7 cellular contexts compared by ENCODE assay signal in genomic region chr2:63544017-63544627, GRCh38. TPM values are rescaled to one million over a fixed set of nuclear protein-coding genes. Genes with fewer than 3 reads are reported as not detected.
DNase-seq lines count a peak whose midpoint lies in the region; ATAC-seq, FAIRE-seq and TF ChIP-seq lines count a peak whose summit lies in the region.

No MANE protein-coding gene starts in this region.

- in situ Hi-C loops in GM12878 (cut with MboI): loop anchor here (10.0 kb wide), 1 partner anchor 759 kb away; no protein-coding TSS in a partner anchor

- TF ChIP-seq RAD21 in GM12878 (IDR thresholded peaks at IDR 0.05; ENCODE audit: insufficient read depth, low read depth, low read length): peak; percentile 53; the same call in 1 of the 2 replicates

- H3K79me2 ChIP-seq in GM12878 (ENCODE audit: control insufficient read depth, insufficient read depth, low read length): no peaks in the 10 kb centered on the region

- H3K36me3 ChIP-seq in GM12878 (ENCODE audit: control insufficient read depth in 2 of 2, insufficient read depth in 2 of 2, low read length in 1 of 2) (no peaks in the 10 kb centered on the region), mucosa of descending colon (ENCODE audit: low read depth) (no peaks in the 10 kb centered on the region)

- TF ChIP-seq POLR2A in GM12878 (IDR thresholded peaks at IDR 0.05; ENCODE audit: low read depth, low read length): no peak

- H3K9me3 ChIP-seq in GM12878 (replicated peaks; ENCODE audit: control insufficient read depth, insufficient read depth, low read length) (no peaks in the 10 kb centered on the region; the same call in 2 of the 3 replicates), mucosa of descending colon (no peaks in the 10 kb centered on the region)

- intact Hi-C loops in GM12878 (cut with micrococcal nuclease; ENCODE audit: unreplicated experiment): no loop called here
- intact Hi-C loops in mucosa of descending colon (cut with DNase I, micrococcal nuclease): no loop called here
- intact Hi-C loops in activated CD4-positive, alpha-beta T cell treated with anti-CD3 and anti-CD28 coated beads, Interleukin-2, amount 10 ng/mL, durations not matched to agents 24 days and 14 days (cut with micrococcal nuclease): loop anchor here (5.0 kb wide), 1 partner anchor 757 kb away; no protein-coding TSS in a partner anchor

- H3K27me3 Mint-ChIP-seq in naive B cell: no peaks in the 10 kb centered on the region
- H3K27me3 Mint-ChIP-seq in activated CD4-positive, alpha-beta T cell treated with anti-CD3 and anti-CD28 coated beads, Interleukin-2, amount 10 ng/mL, durations not matched to agents 24 days and 14 days: no peaks in the 10 kb centered on the region

- SMC1A ChIA-PET in GM12878 (lab: Charles Lee; ENCODE audit: uncharacterized antibody, unreplicated experiment): interaction anchor here (0.9 kb wide), 1 partner anchor 1087 kb away, joined by 5 read pairs; no protein-coding TSS in a partner anchor

- no peaks in the 10 kb centered on the region for H3K27me3 ChIP-seq in GM12878 (replicated peaks in 1 of 2; ENCODE audit: control insufficient read depth in 2 of 2, insufficient read depth in 2 of 2, low read length in 1 of 2)

- no peak overlapping the region for H3K27ac ChIP-seq in GM12878 (ENCODE audit: control insufficient read depth, insufficient read depth)

- DNase-seq in EL (peak; percentile 5), GM12878 (ENCODE audit: low read depth, low spot score) (no peak), naive B cell (peak; percentile 2), mucosa of descending colon (no peak)
- no peak for DNase-seq in activated CD4-positive, alpha-beta T cell treated with anti-CD3 and anti-CD28 coated beads, Interleukin-2, amount 10 ng/mL, durations not matched to agents 24 days and 14 days

- peaks cover 8 to 10% (median 9%) of the 10 kb centered on the region in 3 donors for H3K4me1 Mint-ChIP-seq in naive B cell
- H3K4me1 Mint-ChIP-seq in activated CD4-positive, alpha-beta T cell treated with anti-CD3 and anti-CD28 coated beads, Interleukin-2, amount 10 ng/mL, durations not matched to agents 24 days and 14 days: no peaks in the 10 kb centered on the region

- TF ChIP-seq CTCF in LNCAP (IDR thresholded peaks at IDR 0.05) (peak; percentile 48), GM12878 (IDR thresholded peaks at IDR 0.05 in 2 of 3, conservative IDR thresholded peaks at IDR 0.05 in 1 of 3; ENCODE audit: control insufficient read depth in 2 of 3, extremely low read depth in 1 of 3, insufficient read depth in 1 of 3, low read depth in 3 of 3, low read length in 3 of 3) (peak; percentile 34 to 49 (median 45); a peak in 4 of 6 replicates), mucosa of descending colon (IDR thresholded peaks at IDR 0.05) (no peak)

- H3K4me3 ChIP-seq in GM12878 (no peak overlapping the region), mucosa of descending colon (no peak overlapping the region)

- CTCF ChIA-PET in GM12878 (lab: Yijun Ruan, JAX): interaction anchor here (0.7 to 1.3 kb wide), 14 partner anchors 12 to 1086 kb away, joined by 3 to 8 read pairs (median 4); no protein-coding TSS in a partner anchor

- peaks cover 7 to 9% of the 10 kb centered on the region in 2 donors for H3K36me3 Mint-ChIP-seq in naive B cell
- H3K36me3 Mint-ChIP-seq in activated CD4-positive, alpha-beta T cell treated with anti-CD3 and anti-CD28 coated beads, Interleukin-2, amount 10 ng/mL, durations not matched to agents 24 days and 14 days (ENCODE audit: low read depth): no peaks in the 10 kb centered on the region

- peak; percentile 91 for FAIRE-seq in GM12878 (lab: Jason Lieb, UNC)

- RAD21 ChIA-PET in GM12878 (lab: Charles Lee; ENCODE audit: unreplicated experiment): interaction anchor here (1.0 to 1.3 kb wide), 4 partner anchors 9 to 757 kb away, joined by 3 to 4 read pairs (median 3); no protein-coding TSS in a partner anchor

- H3K9me3 Mint-ChIP-seq in naive B cell: peaks cover 0 to 14% (median 7%) of the 10 kb centered on the region in 7 donors
- no peaks in the 10 kb centered on the region for H3K9me3 Mint-ChIP-seq in activated CD4-positive, alpha-beta T cell treated with anti-CD3 and anti-CD28 coated beads, Interleukin-2, amount 10 ng/mL, durations not matched to agents 24 days and 14 days

- peak overlapping the region in 1 of 6 donors; percentile 10 for H3K27ac Mint-ChIP-seq in naive B cell
- no peak overlapping the region for H3K27ac Mint-ChIP-seq in activated CD4-positive, alpha-beta T cell treated with anti-CD3 and anti-CD28 coated beads, Interleukin-2, amount 10 ng/mL, durations not matched to agents 24 days and 14 days

- H3K4me1 ChIP-seq in GM12878 (ENCODE audit: control insufficient read depth, insufficient read depth, low read length) (no peaks in the 10 kb centered on the region), mucosa of descending colon (ENCODE audit: low read depth) (no peaks in the 10 kb centered on the region)

- H3K4me3 Mint-ChIP-seq in naive B cell: no peak overlapping the region
- H3K4me3 Mint-ChIP-seq in activated CD4-positive, alpha-beta T cell treated with anti-CD3 and anti-CD28 coated beads, Interleukin-2, amount 10 ng/mL, durations not matched to agents 24 days and 14 days: no peak overlapping the region

- no peak for TF ChIP-seq EP300 in GM12878 (IDR thresholded peaks at IDR 0.05; ENCODE audit: borderline replicate concordance in 1 of 2, control insufficient read depth in 1 of 2, low read depth in 2 of 2, low read length in 2 of 2)

- no TSS peak for BruUV-seq in GM12878 (replicated peaks; lab: Mats Ljungman, UMichigan)

- no peaks in the 10 kb centered on the region for H4K20me1 ChIP-seq in GM12878 (ENCODE audit: control insufficient read depth, insufficient read depth)

- ATAC-seq in GM12878 (peak; percentile 67), naive B cell (ENCODE audit: low read depth in 2 of 2) (no peak), GM18873 (IDR thresholded peaks at IDR 0.05; ENCODE audit: low FRiP score, unreplicated experiment) (no peak), mucosa of descending colon (no peak)

- no peak overlapping the region for H2AFZ ChIP-seq in GM12878 (ENCODE audit: control insufficient read depth, low read depth, low read length)

- no peak overlapping the region for H3K4me2 ChIP-seq in GM12878 (ENCODE audit: control insufficient read depth, insufficient read depth)

- POLR2A ChIA-PET in GM12878 (lab: Charles Lee): no interaction called here

- no peak overlapping the region for H3K9ac ChIP-seq in GM12878 (ENCODE audit: control insufficient read depth, insufficient read depth, low read length)

- 100% methylated on average over 1 of the region's 1 CpG for WGBS in GM12878 (ENCODE audit: insufficient coverage, insufficient replicate concordance, low lambda C conversion rate, missing lambda C conversion rate)

TF ChIP-seq in GM12878, 131 proteins besides CTCF, POLR2A, EP300 and RAD21 (continues in another document):
- TF ChIP-seq KLF5 (IDR thresholded peaks at IDR 0.05; ENCODE audit: partially characterized antibody) (no peak), ZNF384 (IDR thresholded peaks at IDR 0.05; ENCODE audit: borderline replicate concordance, low read depth, low read length) (0 out of 2 replicates have a peak, but pooled peaks have one; percentile 23), ASH2L (IDR thresholded peaks at IDR 0.05; ENCODE audit: borderline replicate concordance, low read depth) (no peak)

RNA-seq across cellular contexts. Expression of gene WDPCP, which starts 44.2 kb away (rescaled TPM):
- 106 and 107 TPM in 2 replicates for total RNA-seq in GM12878 (2013; cell fraction: nucleolus; rRNA removed)
- total RNA-seq in GM12878 (2014; rRNA removed) (7.9 TPM in 2 replicates), GM12878 (2014; rRNA removed; fragmentation: Illumina TruSeq; extraction: Trizol) (6.6 and 8.6 TPM in 2 replicates), GM12878 (2021) (4.6 and 6.6 TPM in 2 replicates), mucosa of descending colon (10 to 100 TPM in 1 of 3 donors, 1 to 10 TPM in 2; 5.3 to 15.4 (median 7.5) TPM)
- polyA plus RNA-seq in GM12878 (2011; ENCODE audit: low read depth): 3.4 TPM
- polyA plus RNA-seq in GM12878 (2011; rRNA removed) (7.5 and 9.3 TPM in 2 replicates), GM12878 (2014; fragmentation: Illumina TruSeq; extraction: Trizol) (3.2 and 4.7 TPM in 2 replicates), GM12878 (2014; fragmentation: Nextera tagmentation; extraction: Ambion mirVana) (1 to 10 TPM; 2.1 to 2.7 TPM), GM12878 (2014; rRNA removed) (3.6 and 3.8 TPM in 2 replicates), GM12878 (2016; fragmentation: Nextera tagmentation; extraction: Ambion mirVana) (1 to 10 TPM; 4.0 to 5.1 TPM), naive B cell (ENCODE audit: low read depth in 6 of 6) (1 to 10 TPM; 3.8 to 8.5 (median 5.9) TPM)
- 4.6 and 5.1 TPM in 2 replicates for polyA plus RNA-seq in GM12878 (2011; cell fraction: cytosol; rRNA removed)
- 10.8 and 12.6 TPM in 2 replicates for polyA plus RNA-seq in GM12878 (2011; cell fraction: nucleus; rRNA removed)
- polyA plus RNA-seq in GM12878 (2012): 3.6 and 4.6 TPM in 2 replicates
- 27.4 and 32.5 TPM in 2 replicates for polyA minus RNA-seq in GM12878 (2011; rRNA and poly(A)+ RNA removed)
- polyA minus RNA-seq in GM12878 (2011; cell fraction: cytosol; rRNA and poly(A)+ RNA removed): 4.0 and 9.1 TPM in 2 replicates
- 54.0 and 86.0 TPM in 2 replicates for polyA minus RNA-seq in GM12878 (2011; cell fraction: nucleus; rRNA and poly(A)+ RNA removed)
- total RNA-seq in activated CD4-positive, alpha-beta T cell treated with anti-CD3 and anti-CD28 coated beads, Interleukin-2, amount 10 ng/mL, durations not matched to agents 24 days and 14 days: 6.0 and 8.9 TPM in 2 replicates

RNA-seq across cellular contexts. Expression of gene MDH1, which starts 44.6 kb away (rescaled TPM):
- 286 and 299 TPM in 2 replicates for total RNA-seq in GM12878 (2013; cell fraction: nucleolus; rRNA removed)
- total RNA-seq in GM12878 (2014; rRNA removed) (315 and 377 TPM in 2 replicates), GM12878 (2014; rRNA removed; fragmentation: Illumina TruSeq; extraction: Trizol) (300 and 303 TPM in 2 replicates), GM12878 (2021) (254 and 272 TPM in 2 replicates), mucosa of descending colon (100 to 1,000 TPM; 162 to 185 (median 177) TPM)
- 200 TPM for polyA plus RNA-seq in GM12878 (2011; ENCODE audit: low read depth)
- polyA plus RNA-seq in GM12878 (2011; rRNA removed) (564 and 790 TPM in 2 replicates), GM12878 (2014; fragmentation: Illumina TruSeq; extraction: Trizol) (291 and 330 TPM in 2 replicates), GM12878 (2014; fragmentation: Nextera tagmentation; extraction: Ambion mirVana) (1,000 to 10,000 TPM; 1,221 to 1,581 TPM), GM12878 (2014; rRNA removed) (237 and 271 TPM in 2 replicates), GM12878 (2016; fragmentation: Nextera tagmentation; extraction: Ambion mirVana) (100 to 1,000 TPM; 697 to 775 TPM), naive B cell (ENCODE audit: low read depth in 6 of 6) (100 to 1,000 TPM; 203 to 322 (median 271) TPM)
- polyA plus RNA-seq in GM12878 (2011; cell fraction: cytosol; rRNA removed): 326 and 377 TPM in 2 replicates
- 225 and 226 TPM in 2 replicates for polyA plus RNA-seq in GM12878 (2011; cell fraction: nucleus; rRNA removed)
- 230 and 235 TPM in 2 replicates for polyA plus RNA-seq in GM12878 (2012)
- polyA minus RNA-seq in GM12878 (2011; rRNA and poly(A)+ RNA removed): 236 and 255 TPM in 2 replicates
- polyA minus RNA-seq in GM12878 (2011; cell fraction: cytosol; rRNA and poly(A)+ RNA removed): 74.6 and 83.7 TPM in 2 replicates
- 107 and 128 TPM in 2 replicates for polyA minus RNA-seq in GM12878 (2011; cell fraction: nucleus; rRNA and poly(A)+ RNA removed)
- total RNA-seq in activated CD4-positive, alpha-beta T cell treated with anti-CD3 and anti-CD28 coated beads, Interleukin-2, amount 10 ng/mL, durations not matched to agents 24 days and 14 days: 195 and 208 TPM in 2 replicates

Comparison
In these comparisons a context has a peak if more than half of its experiments do, and no peak if none do; other contexts are left out.
1. DNase-seq: peak in EL (single experiment) and naive B cell (single experiment); none in GM12878 (single experiment), mucosa of descending colon (0 of 3) and activated CD4-positive, alpha-beta T cell treated with anti-CD3 and anti-CD28 coated beads, Interleukin-2, amount 10 ng/mL, durations not matched to agents 24 days and 14 days (single experiment).